ENCODE assay signal across 20 cellular contexts in genomic region chr20:50272413-50273120, GRCh38.
DNase-seq lines count a peak whose midpoint lies in the region; ATAC-seq and TF ChIP-seq lines count a peak whose summit lies in the region.
"Had no signal": no experiment of that assay in that cellular context is flagged by ENCODE, and none has a peak within 500 bp of the region (broad histone marks: within the 10 kb centered on the region; RNA-seq: fewer than 3 reads in every experiment).

No MANE protein-coding gene starts in this region.

- no peak for DNase-seq in CD14-positive monocyte (ENCODE audit: low spot score)
- peak; percentile 97 for DNase-seq in NCI-H2171 treated with DMSO at 0.1 percent for 48 hours (lab: John Stamatoyannopoulos, UW)
- peak; percentile 65 for DNase-seq in glutamatergic neuron
- no peak for DNase-seq in NCI-H1105 (lab: John Stamatoyannopoulos, UW)
- no peak for DNase-seq in left ventricle myocardium inferior
- DNase-seq: activated B cell treated with CpG ODN at 0.5 μM for 24 hours; activated CD4-positive, alpha-beta memory T cell treated with anti-CD3 and anti-CD28 coated beads, Interleukin-2, amount 10 ng/mL, durations not matched to agents 7 days and 5 days; activated naive CD4-positive, alpha-beta T cell treated with anti-CD3 and anti-CD28 coated beads, Interleukin-2, amount 10 ng/mL, durations not matched to agents 7 days and 5 days; activated T-cell treated with anti-CD3 and anti-CD28 coated beads, Interleukin-2, amount 50 U/mL, for 24 hours; CD8-positive, alpha-beta memory T cell; DMS79 treated with DMSO at 0.1 percent for 48 hours; mammary epithelial cell; NCI-H1048; NK-92 treated with Interleukin-12 subunit alpha and Interleukin-12 subunit beta, amount 100 ng/mL, for 24 hours; stimulated activated CD4-positive, alpha-beta T cell treated with anti-CD3 and anti-CD28 coated beads, Interleukin-4, amount 100 ng/mL, for 24 hours had no signal

- peak overlapping the region in 1 of 3 donors; percentile 79 for H3K9ac ChIP-seq in skeletal muscle tissue (ENCODE audit: low read depth in 1 of 3, low read length in 3 of 3)
- H3K9ac ChIP-seq: parathyroid adenoma had no signal

- H3K4me1 Mint-ChIP-seq in CD14-positive monocyte (peaks cover 96% of the 10 kb centered on the region), glutamatergic neuron (ENCODE audit: low read depth, unreplicated experiment) (peaks cover 12% of the 10 kb centered on the region)
- H3K4me1 Mint-ChIP-seq: activated B cell treated with CpG ODN at 0.5 μM for 24 hours; CD8-positive, alpha-beta memory T cell had no signal

- ATAC-seq in GM21825 (IDR thresholded peaks at IDR 0.05; ENCODE audit: unreplicated experiment) (no peak), HG02840 (IDR thresholded peaks at IDR 0.05; ENCODE audit: low FRiP score, unreplicated experiment) (no peak)

- H3K27ac ChIP-seq in skeletal muscle tissue (ENCODE audit: low read depth, low read length) (peak overlapping the region; percentile 83), left ventricle myocardium inferior (replicated peaks) (no peak overlapping the region)
- H3K27ac ChIP-seq: parathyroid adenoma had no signal

- H3K4me3 Mint-ChIP-seq in CD14-positive monocyte, result peak overlapping the region; percentile 67 to 78
- H3K4me3 Mint-ChIP-seq in glutamatergic neuron (ENCODE audit: unreplicated experiment), result no peak overlapping the region
- H3K4me3 Mint-ChIP-seq: activated B cell treated with CpG ODN at 0.5 μM for 24 hours; activated CD4-positive, alpha-beta memory T cell treated with anti-CD3 and anti-CD28 coated beads, Interleukin-2, amount 10 ng/mL, durations not matched to agents 7 days and 5 days; activated naive CD4-positive, alpha-beta T cell treated with anti-CD3 and anti-CD28 coated beads, Interleukin-2, amount 10 ng/mL, durations not matched to agents 7 days and 5 days; activated T-cell treated with anti-CD3 and anti-CD28 coated beads, Interleukin-2, amount 50 U/mL, for 24 hours had no signal

- H3K36me3 ChIP-seq in skeletal muscle tissue (ENCODE audit: control insufficient read depth in 3 of 3, insufficient read depth in 3 of 3, low read length in 3 of 3), result no peaks in the 10 kb centered on the region
- H3K36me3 ChIP-seq in left ventricle myocardium inferior, result no peaks in the 10 kb centered on the region
- H3K36me3 ChIP-seq: heart right ventricle had no signal

- H3K27me3 ChIP-seq in skeletal muscle tissue (ENCODE audit: control insufficient read depth in 3 of 3, insufficient read depth in 3 of 3, low read length in 3 of 3) (no peaks in the 10 kb centered on the region), left ventricle myocardium inferior (ENCODE audit: low read depth) (peaks cover 4% of the 10 kb centered on the region)
- H3K27me3 ChIP-seq: heart right ventricle had no signal

- TF ChIP-seq CTCF in CD14-positive monocyte (IDR thresholded peaks at IDR 0.05) (no peak), glutamatergic neuron (IDR thresholded peaks at IDR 0.05; ENCODE audit: partially characterized antibody, unreplicated experiment) (no peak), left ventricle myocardium inferior (IDR thresholded peaks at IDR 0.05; ENCODE audit: borderline replicate concordance) (no peak)

- H3K27me3 Mint-ChIP-seq in CD14-positive monocyte (ENCODE audit: low read depth in 3 of 3), result no peaks in the 10 kb centered on the region
- H3K27me3 Mint-ChIP-seq in glutamatergic neuron (ENCODE audit: unreplicated experiment), result peaks cover 9% of the 10 kb centered on the region

- H3K9me3 ChIP-seq in skeletal muscle tissue (ENCODE audit: control insufficient read depth in 3 of 3, low read length in 3 of 3) (no peaks in the 10 kb centered on the region), left ventricle myocardium inferior (replicated peaks) (no peaks in the 10 kb centered on the region)
- H3K9me3 ChIP-seq: heart right ventricle had no signal

- H3K4me1 ChIP-seq in skeletal muscle tissue (ENCODE audit: control insufficient read depth in 3 of 3, insufficient read depth in 3 of 3, low read length in 3 of 3), result peaks cover 33 to 50% (median 38%) of the 10 kb centered on the region in 3 donors
- peaks cover 9% of the 10 kb centered on the region for H3K4me1 ChIP-seq in left ventricle myocardium inferior
- H3K4me1 ChIP-seq: parathyroid adenoma had no signal

- H3K9me3 Mint-ChIP-seq in CD14-positive monocyte, result no peaks in the 10 kb centered on the region
- no peaks in the 10 kb centered on the region for H3K9me3 Mint-ChIP-seq in glutamatergic neuron (ENCODE audit: unreplicated experiment)
- H3K9me3 Mint-ChIP-seq: activated B cell treated with CpG ODN at 0.5 μM for 24 hours; activated CD4-positive, alpha-beta memory T cell treated with anti-CD3 and anti-CD28 coated beads, Interleukin-2, amount 10 ng/mL, durations not matched to agents 7 days and 5 days; activated naive CD4-positive, alpha-beta T cell treated with anti-CD3 and anti-CD28 coated beads, Interleukin-2, amount 10 ng/mL, durations not matched to agents 7 days and 5 days; activated T-cell treated with anti-CD3 and anti-CD28 coated beads, Interleukin-2, amount 50 U/mL, for 24 hours; CD8-positive, alpha-beta memory T cell had no signal

- peaks cover 13 to 20% of the 10 kb centered on the region in 2 donors for H3K36me3 Mint-ChIP-seq in CD14-positive monocyte
- no peaks in the 10 kb centered on the region for H3K36me3 Mint-ChIP-seq in glutamatergic neuron (ENCODE audit: unreplicated experiment)
- H3K36me3 Mint-ChIP-seq: activated naive CD4-positive, alpha-beta T cell treated with anti-CD3 and anti-CD28 coated beads, Interleukin-2, amount 10 ng/mL, durations not matched to agents 7 days and 5 days; CD8-positive, alpha-beta memory T cell had no signal

- intact Hi-C loops in CD14-positive monocyte (cut with micrococcal nuclease), result loop anchor here (1.0 to 5.0 kb wide), 4 partner anchors 12 to 190 kb away; partner anchors contain the start of gene CEBPB (in 1 of the 2)
- intact Hi-C loops in left ventricle myocardium inferior (cut with micrococcal nuclease), result no loop called here

- H3K4me3 ChIP-seq in skeletal muscle tissue (ENCODE audit: low read length in 3 of 3) (no peak overlapping the region), left ventricle myocardium inferior (no peak overlapping the region)
- H3K4me3 ChIP-seq: heart right ventricle had no signal

- H3K27ac Mint-ChIP-seq in CD14-positive monocyte (peak overlapping the region; percentile 97 to 100 (median 99)), glutamatergic neuron (ENCODE audit: unreplicated experiment) (peak overlapping the region; percentile 77)
- H3K27ac Mint-ChIP-seq: activated B cell treated with CpG ODN at 0.5 μM for 24 hours; activated CD4-positive, alpha-beta memory T cell treated with anti-CD3 and anti-CD28 coated beads, Interleukin-2, amount 10 ng/mL, durations not matched to agents 7 days and 5 days; activated naive CD4-positive, alpha-beta T cell treated with anti-CD3 and anti-CD28 coated beads, Interleukin-2, amount 10 ng/mL, durations not matched to agents 7 days and 5 days; activated T-cell treated with anti-CD3 and anti-CD28 coated beads, Interleukin-2, amount 50 U/mL, for 24 hours had no signal

Comparison
In these comparisons a context has a peak if more than half of its experiments do, and no peak if none do; other contexts are left out.
1. DNase-seq: peak in NCI-H2171 treated with DMSO at 0.1 percent for 48 hours (single experiment) and glutamatergic neuron (single experiment); none in CD14-positive monocyte (single experiment), NCI-H1105 (single experiment) and left ventricle myocardium inferior (single experiment).